ENCODE assay signal across 1 cellular context in genomic region chr10:44950326-44951225, GRCh38.
TF ChIP-seq lines count a peak whose summit lies in the region.

No MANE protein-coding gene starts in this region.

TF ChIP-seq in IMR-90, 13 proteins besides CTCF, POLR2A, EP300 and RAD21:
- TF ChIP-seq NFE2L2 (IDR thresholded peaks at IDR 0.05; ENCODE audit: low read depth, low read length) (no peak), MAZ (IDR thresholded peaks at IDR 0.05; ENCODE audit: borderline replicate concordance, low read depth, low read length) (no peak), RFX5 (IDR thresholded peaks at IDR 0.05; ENCODE audit: low read depth, low read length) (no peak), FOS (IDR thresholded peaks at IDR 0.05; ENCODE audit: low read depth, low read length) (no peak), BHLHE40 (IDR thresholded peaks at IDR 0.05; ENCODE audit: low read depth, low read length) (no peak), MAFK (IDR thresholded peaks at IDR 0.05; ENCODE audit: low read depth, low read length) (no peak), CHD1 (IDR thresholded peaks at IDR 0.05; ENCODE audit: low read depth, low read length) (no peak), RCOR1 (IDR thresholded peaks at IDR 0.05; ENCODE audit: insufficient replicate concordance, low read length) (no peak), CEBPB (IDR thresholded peaks at IDR 0.05; ENCODE audit: low read depth, low read length) (no peak), MXI1 (IDR thresholded peaks at IDR 0.05; ENCODE audit: borderline replicate concordance, low read depth, low read length) (no peak), SMC3 (IDR thresholded peaks at IDR 0.05; ENCODE audit: low read depth, low read length) (no peak), ELK1 (IDR thresholded peaks at IDR 0.05; ENCODE audit: borderline replicate concordance, low read depth, low read length) (no peak)
- TF ChIP-seq, protein P1, sequence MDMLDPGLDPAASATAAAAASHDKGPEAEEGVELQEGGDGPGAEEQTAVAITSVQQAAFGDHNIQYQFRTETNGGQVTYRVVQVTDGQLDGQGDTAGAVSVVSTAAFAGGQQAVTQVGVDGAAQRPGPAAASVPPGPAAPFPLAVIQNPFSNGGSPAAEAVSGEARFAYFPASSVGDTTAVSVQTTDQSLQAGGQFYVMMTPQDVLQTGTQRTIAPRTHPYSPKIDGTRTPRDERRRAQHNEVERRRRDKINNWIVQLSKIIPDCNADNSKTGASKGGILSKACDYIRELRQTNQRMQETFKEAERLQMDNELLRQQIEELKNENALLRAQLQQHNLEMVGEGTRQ (IDR thresholded peaks at IDR 0.05; ENCODE audit: low read depth, low read length) = no peak
